Comparison of ENCODE assay signal across 10 cellular contexts in genomic region chr16:66519974-66520373, GRCh38. TPM values are rescaled to one million over a fixed set of nuclear protein-coding genes. Genes with fewer than 3 reads are reported as not detected.
DNase-seq lines count a peak whose midpoint lies in the region; ATAC-seq and TF ChIP-seq lines count a peak whose summit lies in the region.
"Had no signal": no experiment of that assay in that cellular context is flagged by ENCODE, and none has a peak within 500 bp of the region (broad histone marks: within the 10 kb centered on the region; RNA-seq: fewer than 3 reads in every experiment).

No MANE protein-coding gene starts in this region.

- H3K4me1 Mint-ChIP-seq in activated T-cell treated with anti-CD3 and anti-CD28 coated beads, Interleukin-2, amount 50 U/mL, for 24 hours (ENCODE audit: low read depth): peaks cover 94% of the 10 kb centered on the region
- peaks cover 82% of the 10 kb centered on the region for H3K4me1 Mint-ChIP-seq in activated T-helper 2 cell treated with anti-CD3 and anti-CD28 coated beads, Interferon-gamma antibody, Interleukin-2, Interleukin-4, amounts not matched to agents 10 μg/mL and 5 μg/mL and 100 μg/mL, durations not matched to agents 14 hours and 24 hours and 36 hours (ENCODE audit: low read depth)

- H3K36me3 Mint-ChIP-seq in activated T-cell treated with anti-CD3 and anti-CD28 coated beads, Interleukin-2, amount 50 U/mL, for 24 hours (ENCODE audit: low read depth): no peaks in the 10 kb centered on the region
- peaks cover 11% of the 10 kb centered on the region for H3K36me3 Mint-ChIP-seq in activated T-helper 2 cell treated with anti-CD3 and anti-CD28 coated beads, Interferon-gamma antibody, Interleukin-2, Interleukin-4, amounts not matched to agents 10 μg/mL and 5 μg/mL and 100 μg/mL, durations not matched to agents 14 hours and 24 hours and 36 hours (ENCODE audit: low read depth)

- TF ChIP-seq CTCF in right lobe of liver (IDR thresholded peaks at IDR 0.05) (no peak), suprapubic skin (IDR thresholded peaks at IDR 0.05) (no peak)

- TF ChIP-seq POLR2A in right lobe of liver (IDR thresholded peaks at IDR 0.05): no peak
- no peak for TF ChIP-seq POLR2A in suprapubic skin (IDR thresholded peaks at IDR 0.05)

- H3K27me3 ChIP-seq in right lobe of liver: no peaks in the 10 kb centered on the region
- no peaks in the 10 kb centered on the region for H3K27me3 ChIP-seq in suprapubic skin
- H3K27me3 ChIP-seq: ovary had no signal

- H3K4me3 ChIP-seq in right lobe of liver (no peak overlapping the region), suprapubic skin (no peak overlapping the region)
- H3K4me3 ChIP-seq: ovary had no signal

- ATAC-seq in right lobe of liver: no peak

- peak overlapping the region; percentile 75 for H3K27ac Mint-ChIP-seq in activated T-cell treated with anti-CD3 and anti-CD28 coated beads, Interleukin-2, amount 50 U/mL, for 24 hours
- peak overlapping the region; percentile 76 for H3K27ac Mint-ChIP-seq in activated T-helper 2 cell treated with anti-CD3 and anti-CD28 coated beads, Interferon-gamma antibody, Interleukin-2, Interleukin-4, amounts not matched to agents 10 μg/mL and 5 μg/mL and 100 μg/mL, durations not matched to agents 14 hours and 24 hours and 36 hours

- no peaks in the 10 kb centered on the region for H3K9me3 Mint-ChIP-seq in activated T-cell treated with anti-CD3 and anti-CD28 coated beads, Interleukin-2, amount 50 U/mL, for 24 hours
- H3K9me3 Mint-ChIP-seq in activated T-helper 2 cell treated with anti-CD3 and anti-CD28 coated beads, Interferon-gamma antibody, Interleukin-2, Interleukin-4, amounts not matched to agents 10 μg/mL and 5 μg/mL and 100 μg/mL, durations not matched to agents 14 hours and 24 hours and 36 hours: no peaks in the 10 kb centered on the region

- H3K4me1 ChIP-seq in right lobe of liver: peaks cover 0 to 63% (median 28%) of the 10 kb centered on the region in 4 donors
- peaks cover 78% of the 10 kb centered on the region for H3K4me1 ChIP-seq in suprapubic skin

- no peaks in the 10 kb centered on the region for H3K9me3 ChIP-seq in right lobe of liver
- H3K9me3 ChIP-seq in suprapubic skin: no peaks in the 10 kb centered on the region
- H3K9me3 ChIP-seq: ovary had no signal

- intact Hi-C loops in activated T-helper 2 cell treated with anti-CD3 and anti-CD28 coated beads, Interferon-gamma antibody, Interleukin-2, Interleukin-4, amounts not matched to agents 10 μg/mL and 5 μg/mL and 100 μg/mL, durations not matched to agents 14 hours and 24 hours and 36 hours (cut with micrococcal nuclease): loop anchor here (10.0 kb wide), 1 partner anchor 355 kb away; no protein-coding TSS in a partner anchor
- intact Hi-C loops in right lobe of liver (cut with DNase I): no loop called here

- H3K36me3 ChIP-seq in right lobe of liver: no peaks in the 10 kb centered on the region
- peaks cover 4% of the 10 kb centered on the region for H3K36me3 ChIP-seq in suprapubic skin
- H3K36me3 ChIP-seq: ovary had no signal

- H3K4me3 Mint-ChIP-seq in activated T-cell treated with anti-CD3 and anti-CD28 coated beads, Interleukin-2, amount 50 U/mL, for 24 hours: no peak overlapping the region
- H3K4me3 Mint-ChIP-seq in activated T-helper 2 cell treated with anti-CD3 and anti-CD28 coated beads, Interferon-gamma antibody, Interleukin-2, Interleukin-4, amounts not matched to agents 10 μg/mL and 5 μg/mL and 100 μg/mL, durations not matched to agents 14 hours and 24 hours and 36 hours (ENCODE audit: low read depth): no peak overlapping the region

- H3K27ac ChIP-seq in right lobe of liver (peak overlapping the region; percentile 68 to 99 (median 99)), suprapubic skin (peak overlapping the region; percentile 78)
- H3K27ac ChIP-seq: ovary had no signal

- DNase-seq in activated T-cell treated with anti-CD3 and anti-CD28 coated beads, Interleukin-2, amount 50 U/mL, for 24 hours: no peak
- no peak for DNase-seq in activated T-cell treated with anti-CD3 and anti-CD28 coated beads, Interleukin-2, amount 50 U/mL, for 1 hour
- DNase-seq in activated T-helper 2 cell treated with anti-CD3 and anti-CD28 coated beads, Interferon-gamma antibody, Interleukin-2, Interleukin-4, amounts not matched to agents 10 μg/mL and 5 μg/mL and 100 μg/mL, durations not matched to agents 14 hours and 24 hours and 36 hours (ENCODE audit: low spot score): no peak
- DNase-seq in right lobe of liver (peak in 1 of 3 donors; percentile 46), suprapubic skin (ENCODE audit: low spot score in 2 of 2) (no peak), retina (no peak), activated gamma-delta T cell treated with Interleukin-2 at 50 U/mL for 16 hours (no peak)
- DNase-seq in stimulated activated naive CD4-positive, alpha-beta T cell treated with Interleukin-2 at 50 U/mL for 16 hours (lab: John Stamatoyannopoulos, UW): no peak
- DNase-seq: NCI-H187, ovary had no signal

- no peaks in the 10 kb centered on the region for H3K27me3 Mint-ChIP-seq in activated T-cell treated with anti-CD3 and anti-CD28 coated beads, Interleukin-2, amount 50 U/mL, for 24 hours
- no peaks in the 10 kb centered on the region for H3K27me3 Mint-ChIP-seq in activated T-helper 2 cell treated with anti-CD3 and anti-CD28 coated beads, Interferon-gamma antibody, Interleukin-2, Interleukin-4, amounts not matched to agents 10 μg/mL and 5 μg/mL and 100 μg/mL, durations not matched to agents 14 hours and 24 hours and 36 hours (ENCODE audit: low read depth)

- no peak for TF ChIP-seq EP300 in suprapubic skin (IDR thresholded peaks at IDR 0.05)

- WGBS in right lobe of liver (ENCODE audit: insufficient coverage, low coverage, low lambda C conversion rate, missing lambda C conversion rate): 100% methylated on average over 4 of the region's 6 CpGs
- 84% methylated on average over 6 of the region's 6 CpGs for WGBS in suprapubic skin

RNA-seq across cellular contexts. Expression of gene TK2, which starts 29.9 kb away (rescaled TPM):
- 5.9 and 7.3 TPM in 2 replicates for total RNA-seq in activated T-helper 2 cell treated with anti-CD3 and anti-CD28 coated beads, Interferon-gamma antibody, Interleukin-2, Interleukin-4, amounts not matched to agents 10 μg/mL and 5 μg/mL and 100 μg/mL, durations not matched to agents 14 hours and 24 hours and 36 hours
- total RNA-seq in right lobe of liver (10 to 100 TPM; 25.8 to 41.7 (median 33.6) TPM), suprapubic skin (10 to 100 TPM; 13.6 to 27.0 (median 19.7) TPM)

RNA-seq across cellular contexts. Expression of gene CKLF, which starts 32.4 kb away (rescaled TPM):
- total RNA-seq in activated T-helper 2 cell treated with anti-CD3 and anti-CD28 coated beads, Interferon-gamma antibody, Interleukin-2, Interleukin-4, amounts not matched to agents 10 μg/mL and 5 μg/mL and 100 μg/mL, durations not matched to agents 14 hours and 24 hours and 36 hours: 102 and 110 TPM in 2 replicates
- total RNA-seq in right lobe of liver: 10 to 100 TPM in 4 of 6 experiments, 1 to 10 TPM in 2; 8.4 to 30.5 (median 14.0) TPM
- 10 to 100 TPM; 15.4 to 33.7 (median 21.4) TPM for total RNA-seq in suprapubic skin

RNA-seq across cellular contexts. Expression of gene CMTM1, which starts 46.3 kb away (rescaled TPM):
- total RNA-seq in activated T-helper 2 cell treated with anti-CD3 and anti-CD28 coated beads, Interferon-gamma antibody, Interleukin-2, Interleukin-4, amounts not matched to agents 10 μg/mL and 5 μg/mL and 100 μg/mL, durations not matched to agents 14 hours and 24 hours and 36 hours: 9.1 and 10.7 TPM in 2 replicates
- total RNA-seq in right lobe of liver (1 to 10 TPM in 2 of 6 experiments, under 1 TPM in 3, not detected in 1; 0.69 to 1.6 (median 0.90) TPM), suprapubic skin (1 to 10 TPM in 3 of 4 donors, under 1 TPM in 1; 0.97 to 1.6 (median 1.5) TPM)

RNA-seq across cellular contexts. Expression of gene CMTM2, which starts 59.3 kb away (rescaled TPM):
- 0.30 and 0.53 TPM in 2 replicates for total RNA-seq in activated T-helper 2 cell treated with anti-CD3 and anti-CD28 coated beads, Interferon-gamma antibody, Interleukin-2, Interleukin-4, amounts not matched to agents 10 μg/mL and 5 μg/mL and 100 μg/mL, durations not matched to agents 14 hours and 24 hours and 36 hours
- total RNA-seq in right lobe of liver: under 1 TPM in 3 of 6 experiments, not detected in 3; 0.44 to 0.83 (median 0.55) TPM
- total RNA-seq in suprapubic skin: not detected
